ENCODE assay signal across 1 cellular context in genomic region chr11:1460396-1460795, GRCh38.
TF ChIP-seq lines count a peak whose summit lies in the region.

No MANE protein-coding gene starts in this region.

TF ChIP-seq in IMR-90, 13 proteins besides CTCF, POLR2A, EP300 and RAD21:
- TF ChIP-seq BHLHE40 (IDR thresholded peaks at IDR 0.05; ENCODE audit: low read depth, low read length) (no peak), RFX5 (IDR thresholded peaks at IDR 0.05; ENCODE audit: low read depth, low read length) (no peak), NFE2L2 (IDR thresholded peaks at IDR 0.05; ENCODE audit: low read depth, low read length) (no peak), ELK1 (IDR thresholded peaks at IDR 0.05; ENCODE audit: borderline replicate concordance, low read depth, low read length) (no peak), SMC3 (IDR thresholded peaks at IDR 0.05; ENCODE audit: low read depth, low read length) (no peak), RCOR1 (IDR thresholded peaks at IDR 0.05; ENCODE audit: insufficient replicate concordance, low read length) (no peak), FOS (IDR thresholded peaks at IDR 0.05; ENCODE audit: low read depth, low read length) (no peak), MAFK (IDR thresholded peaks at IDR 0.05; ENCODE audit: low read depth, low read length) (no peak), CEBPB (IDR thresholded peaks at IDR 0.05; ENCODE audit: low read depth, low read length) (peak; percentile 53)
